13 cellular contexts compared by ENCODE assay signal in the genomic region with DNA sequence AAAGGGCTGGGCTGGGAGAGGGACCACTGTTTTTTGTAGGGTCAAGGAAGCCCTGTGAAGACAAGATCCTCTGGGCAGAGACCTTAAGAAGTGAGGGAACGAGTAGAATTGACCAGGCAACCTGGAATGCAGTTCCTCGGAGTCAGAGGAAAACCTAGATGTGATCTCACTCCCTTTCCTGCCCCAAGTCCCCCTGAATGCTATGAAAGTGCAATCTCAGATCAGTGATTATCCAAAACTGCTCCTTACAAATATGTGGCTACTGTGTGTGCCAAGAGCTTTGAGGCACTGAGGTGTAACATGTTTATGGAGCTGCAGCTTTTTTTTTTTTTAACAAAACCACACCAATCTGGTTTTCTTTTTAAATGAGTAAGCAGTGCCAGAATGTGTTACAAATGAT. TPM values are rescaled to one million over a fixed set of nuclear protein-coding genes. Genes with fewer than 3 reads are reported as not detected.
DNase-seq lines count a peak whose midpoint lies in the region; ATAC-seq, FAIRE-seq and TF ChIP-seq lines count a peak whose summit lies in the region.
"Had no signal": no experiment of that assay in that cellular context is flagged by ENCODE, and none has a peak within 500 bp of the region (broad histone marks: within the 10 kb centered on the region; RNA-seq: fewer than 3 reads in every experiment).

No MANE protein-coding gene starts in this region.

- TF ChIP-seq EP300 in gastroesophageal sphincter (IDR thresholded peaks at IDR 0.05) (no peak), upper lobe of left lung (IDR thresholded peaks at IDR 0.05) (no peak)

- TF ChIP-seq POLR2A in gastroesophageal sphincter (IDR thresholded peaks at IDR 0.05) (no peak), GM12892 (IDR thresholded peaks at IDR 0.05; ENCODE audit: low read depth, low read length) (no peak), upper lobe of left lung (IDR thresholded peaks at IDR 0.05) (no peak)

- H3K9me3 ChIP-seq in left ventricle myocardium inferior (replicated peaks) (no peaks in the 10 kb centered on the region), gastroesophageal sphincter (no peaks in the 10 kb centered on the region), upper lobe of left lung (no peaks in the 10 kb centered on the region)
- H3K9me3 ChIP-seq: A549 had no signal

- H3K4me3 ChIP-seq in left ventricle myocardium inferior (no peak overlapping the region), fibroblast of mammary gland (ENCODE audit: control insufficient read depth, low read depth, low read length) (no peak overlapping the region), gastroesophageal sphincter (no peak overlapping the region), upper lobe of left lung (no peak overlapping the region)
- H3K4me3 ChIP-seq: A549 had no signal

- DNase-seq in left ventricle myocardium inferior (no peak), left ventricle myocardium superior (no peak), fibroblast of mammary gland (ENCODE audit: low read depth) (peak; percentile 53), urothelium cell line (ENCODE audit: low spot score) (no peak), GM12892 (ENCODE audit: insufficient read length) (no peak), upper lobe of left lung (no peak)
- DNase-seq: activated B cell treated with CpG ODN at 0.5 μM for 24 hours; activated naive CD4-positive, alpha-beta T cell treated with Interleukin-2 at 50 U/mL for 16 hours; NCI-H345; stimulated activated naive CD4-positive, alpha-beta T cell had no signal

- intact Hi-C loops in left ventricle myocardium inferior (cut with micrococcal nuclease) (no loop called here), left ventricle myocardium superior (cut with micrococcal nuclease) (no loop called here)

- TF ChIP-seq CTCF in left ventricle myocardium inferior (IDR thresholded peaks at IDR 0.05; ENCODE audit: borderline replicate concordance), result no peak
- no peak for TF ChIP-seq CTCF in fibroblast of mammary gland (conservative IDR thresholded peaks at IDR 0.05; ENCODE audit: control insufficient read depth, insufficient read depth, low read depth, low read length)
- no peak for TF ChIP-seq CTCF in gastroesophageal sphincter (IDR thresholded peaks at IDR 0.05)
- no peak for TF ChIP-seq CTCF in upper lobe of left lung (IDR thresholded peaks at IDR 0.05)

- peak; percentile 23 for FAIRE-seq in urothelium cell line (lab: Jason Lieb, UNC)
- no peak for FAIRE-seq in GM12892 (lab: Jason Lieb, UNC)

- WGBS in gastroesophageal sphincter (ENCODE audit: low coverage in 1 of 2), 2 donors, result 53 to 80% methylated on average over 1 to 2 of the region's 2 CpGs
- 75 to 82% methylated on average over 2 of the region's 2 CpGs for WGBS in upper lobe of left lung, 2 donors

- ATAC-seq in left ventricle myocardium superior (no peak), SK-N-SH treated with all-trans-retinoic acid at 6 μM for 48 hours (peak; percentile 69), gastroesophageal sphincter (no peak), upper lobe of left lung (ENCODE audit: low FRiP score in 2 of 2) (no peak)
- ATAC-seq: A549 had no signal

- peaks cover 80% of the 10 kb centered on the region for H3K4me1 ChIP-seq in left ventricle myocardium inferior
- peaks cover 0 to 50% (median 5%) of the 10 kb centered on the region in 3 donors for H3K4me1 ChIP-seq in gastroesophageal sphincter
- peaks cover 0 to 13% (median 5%) of the 10 kb centered on the region in 4 donors for H3K4me1 ChIP-seq in upper lobe of left lung

- peak overlapping the region; percentile 80 for H3K27ac ChIP-seq in left ventricle myocardium inferior (replicated peaks)
- no peak overlapping the region for H3K27ac ChIP-seq in gastroesophageal sphincter
- no peak overlapping the region for H3K27ac ChIP-seq in upper lobe of left lung

- H3K36me3 ChIP-seq in left ventricle myocardium inferior (no peaks in the 10 kb centered on the region), gastroesophageal sphincter (no peaks in the 10 kb centered on the region), upper lobe of left lung (no peaks in the 10 kb centered on the region)

- H3K27me3 ChIP-seq in left ventricle myocardium inferior (ENCODE audit: low read depth) (no peaks in the 10 kb centered on the region), gastroesophageal sphincter (no peaks in the 10 kb centered on the region), upper lobe of left lung (no peaks in the 10 kb centered on the region)

TF ChIP-seq in SK-N-SH treated with all-trans-retinoic acid at 6 μM for 48 hours, 23 proteins besides CTCF, POLR2A, EP300 and RAD21:
- TF ChIP-seq TOX (CRISPR knock-in tag; IDR thresholded peaks at IDR 0.05; ENCODE audit: borderline replicate concordance) (no peak), ZNF565 (CRISPR knock-in tag; conservative IDR thresholded peaks at IDR 0.05; ENCODE audit: low read depth) (no peak), CSDC2 (CRISPR knock-in tag; IDR thresholded peaks at IDR 0.05) (no peak), ZFP3 (CRISPR knock-in tag; IDR thresholded peaks at IDR 0.05) (no peak), ISL1 (CRISPR knock-in tag; IDR thresholded peaks at IDR 0.05) (no peak), ZC3H10 (CRISPR knock-in tag; IDR thresholded peaks at IDR 0.05) (no peak), ZNF70 (CRISPR knock-in tag; IDR thresholded peaks at IDR 0.05) (no peak), PPARA (CRISPR knock-in tag; IDR thresholded peaks at IDR 0.05; ENCODE audit: borderline replicate concordance) (no peak), RARB (CRISPR knock-in tag; IDR thresholded peaks at IDR 0.05) (no peak), OSR1 (CRISPR knock-in tag; IDR thresholded peaks at IDR 0.05) (no peak), GLIS3 (CRISPR knock-in tag; IDR thresholded peaks at IDR 0.05) (no peak), SNAI2 (CRISPR knock-in tag; IDR thresholded peaks at IDR 0.05) (no peak)
- TF ChIP-seq, protein P1, sequence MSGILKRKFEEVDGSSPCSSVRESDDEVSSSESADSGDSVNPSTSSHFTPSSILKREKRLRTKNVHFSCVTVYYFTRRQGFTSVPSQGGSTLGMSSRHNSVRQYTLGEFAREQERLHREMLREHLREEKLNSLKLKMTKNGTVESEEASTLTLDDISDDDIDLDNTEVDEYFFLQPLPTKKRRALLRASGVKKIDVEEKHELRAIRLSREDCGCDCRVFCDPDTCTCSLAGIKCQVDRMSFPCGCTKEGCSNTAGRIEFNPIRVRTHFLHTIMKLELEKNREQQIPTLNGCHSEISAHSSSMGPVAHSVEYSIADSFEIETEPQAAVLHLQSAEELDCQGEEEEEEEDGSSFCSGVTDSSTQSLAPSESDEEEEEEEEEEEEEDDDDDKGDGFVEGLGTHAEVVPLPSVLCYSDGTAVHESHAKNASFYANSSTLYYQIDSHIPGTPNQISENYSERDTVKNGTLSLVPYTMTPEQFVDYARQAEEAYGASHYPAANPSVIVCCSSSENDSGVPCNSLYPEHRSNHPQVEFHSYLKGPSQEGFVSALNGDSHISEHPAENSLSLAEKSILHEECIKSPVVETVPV (CRISPR knock-in tag; IDR thresholded peaks at IDR 0.05), result no peak
- TF ChIP-seq, protein P2, sequence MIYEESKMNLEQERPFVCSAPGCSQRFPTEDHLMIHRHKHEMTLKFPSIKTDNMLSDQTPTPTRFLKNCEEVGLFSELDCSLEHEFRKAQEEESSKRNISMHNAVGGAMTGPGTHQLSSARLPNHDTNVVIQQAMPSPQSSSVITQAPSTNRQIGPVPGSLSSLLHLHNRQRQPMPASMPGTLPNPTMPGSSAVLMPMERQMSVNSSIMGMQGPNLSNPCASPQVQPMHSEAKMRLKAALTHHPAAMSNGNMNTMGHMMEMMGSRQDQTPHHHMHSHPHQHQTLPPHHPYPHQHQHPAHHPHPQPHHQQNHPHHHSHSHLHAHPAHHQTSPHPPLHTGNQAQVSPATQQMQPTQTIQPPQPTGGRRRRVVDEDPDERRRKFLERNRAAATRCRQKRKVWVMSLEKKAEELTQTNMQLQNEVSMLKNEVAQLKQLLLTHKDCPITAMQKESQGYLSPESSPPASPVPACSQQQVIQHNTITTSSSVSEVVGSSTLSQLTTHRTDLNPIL (CRISPR knock-in tag; IDR thresholded peaks at IDR 0.05; ENCODE audit: low read depth), result no peak
- TF ChIP-seq, protein P3, sequence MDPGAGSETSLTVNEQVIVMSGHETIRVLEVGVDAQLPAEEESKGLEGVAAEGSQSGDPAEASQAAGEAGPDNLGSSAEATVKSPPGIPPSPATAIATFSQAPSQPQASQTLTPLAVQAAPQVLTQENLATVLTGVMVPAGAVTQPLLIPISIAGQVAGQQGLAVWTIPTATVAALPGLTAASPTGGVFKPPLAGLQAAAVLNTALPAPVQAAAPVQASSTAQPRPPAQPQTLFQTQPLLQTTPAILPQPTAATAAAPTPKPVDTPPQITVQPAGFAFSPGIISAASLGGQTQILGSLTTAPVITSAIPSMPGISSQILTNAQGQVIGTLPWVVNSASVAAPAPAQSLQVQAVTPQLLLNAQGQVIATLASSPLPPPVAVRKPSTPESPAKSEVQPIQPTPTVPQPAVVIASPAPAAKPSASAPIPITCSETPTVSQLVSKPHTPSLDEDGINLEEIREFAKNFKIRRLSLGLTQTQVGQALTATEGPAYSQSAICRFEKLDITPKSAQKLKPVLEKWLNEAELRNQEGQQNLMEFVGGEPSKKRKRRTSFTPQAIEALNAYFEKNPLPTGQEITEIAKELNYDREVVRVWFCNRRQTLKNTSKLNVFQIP (CRISPR knock-in tag; IDR thresholded peaks at IDR 0.05; ENCODE audit: borderline replicate concordance, low read depth), result no peak
TF ChIP-seq in SK-N-SH treated with all-trans-retinoic acid at 6 μM for 48 hours: peak in this region for 0.

RNA-seq across cellular contexts. Expression of a gene that starts 35.8 kb away (rescaled TPM):
- total RNA-seq in left ventricle myocardium inferior (95.8 TPM), left ventricle myocardium superior (80.7 TPM), gastroesophageal sphincter (10 to 100 TPM in 3 of 4 donors, 1 to 10 TPM in 1; 4.6 to 28.5 (median 17.6) TPM), upper lobe of left lung (10 to 100 TPM; 16.8 to 39.7 (median 21.7) TPM)
- 0.13 TPM for polyA plus RNA-seq in GM12892 (2012; ENCODE audit: missing spikeins)
- total RNA-seq: activated B cell treated with CpG ODN at 0.5 μM for 24 hours had no signal
